ENCODE assay signal across 12 cellular contexts in genomic region chr16:85515319-85515745, GRCh38.
DNase-seq lines count a peak whose midpoint lies in the region; TF ChIP-seq lines count a peak whose summit lies in the region.
"Had no signal": no experiment of that assay in that cellular context is flagged by ENCODE, and none has a peak within 500 bp of the region (broad histone marks: within the 10 kb centered on the region; RNA-seq: fewer than 3 reads in every experiment).

No MANE protein-coding gene starts in this region.

- H4K20me1 ChIP-seq in Karpas-422 (ENCODE audit: insufficient read depth, low read depth, low read length): no peaks in the 10 kb centered on the region

- no peak overlapping the region for H3K4me2 ChIP-seq in mesendoderm (ENCODE audit: low read length)
- H3K4me2 ChIP-seq in Karpas-422 (ENCODE audit: low read depth, low read length, poor library complexity, severe bottlenecking): no peak overlapping the region

- no peak overlapping the region for H3K4ac ChIP-seq in mesendoderm (ENCODE audit: low read depth, low read length)

- H3K27me3 ChIP-seq in HUES48 (ENCODE audit: control insufficient read depth, insufficient read depth, low read length): no peaks in the 10 kb centered on the region
- H3K27me3 ChIP-seq in mesendoderm (ENCODE audit: insufficient read depth, low read length, poor library complexity): no peaks in the 10 kb centered on the region
- no peaks in the 10 kb centered on the region for H3K27me3 ChIP-seq in transverse colon
- H3K27me3 ChIP-seq in Karpas-422 (ENCODE audit: low read length): no peaks in the 10 kb centered on the region
- H3K27me3 ChIP-seq: adrenal gland had no signal

- peak overlapping the region; percentile 31 for H3K56ac ChIP-seq in mesendoderm (ENCODE audit: low read length)

- H3K27me3 Mint-ChIP-seq in MCF 10A (ENCODE audit: insufficient read depth, unreplicated experiment): no peaks in the 10 kb centered on the region

- H3K27ac Mint-ChIP-seq in MCF 10A (ENCODE audit: low read depth, unreplicated experiment): peak overlapping the region; percentile 86

- H4K8ac ChIP-seq in mesendoderm (ENCODE audit: low read depth, low read length): no peak overlapping the region

- H2AK5ac ChIP-seq in mesendoderm (ENCODE audit: low read length): no peak overlapping the region

- no peak overlapping the region for H3K23ac ChIP-seq in mesendoderm (ENCODE audit: low read length)

- H3K4me1 ChIP-seq in HUES48 (ENCODE audit: control insufficient read depth, insufficient read depth, low read length) (peaks cover 16% of the 10 kb centered on the region), mesendoderm (ENCODE audit: control insufficient read depth, low read depth, low read length) (peaks cover 1% of the 10 kb centered on the region), transverse colon (peaks cover 24 to 27% (median 25%) of the 10 kb centered on the region in 4 donors), Karpas-422 (ENCODE audit: low read length) (no peaks in the 10 kb centered on the region)

- H3K27ac ChIP-seq in HUES48 (ENCODE audit: low read depth, low read length) (peak overlapping the region; percentile 45), mesendoderm (ENCODE audit: low read depth, low read length) (no peak overlapping the region), transverse colon (peak overlapping the region; percentile 51 to 61 (median 56)), Karpas-422 (ENCODE audit: low read length) (no peak overlapping the region)

- in situ Hi-C loops in transverse colon (cut with MboI; ENCODE audit: low pct_ligation_motif_present in 1 of 4, low pct_unique_long_range_greater_than_20kb in 1 of 4, low sequenced_read_pairs in 3 of 4): no loop called here

- no peak overlapping the region for H2BK5ac ChIP-seq in mesendoderm (ENCODE audit: low read length)

- TF ChIP-seq CTCF in MCF 10A (IDR thresholded peaks at IDR 0.05; ENCODE audit: unreplicated experiment): no peak
- TF ChIP-seq CTCF in transverse colon (IDR thresholded peaks at IDR 0.05): no peak

- H3K4me3 ChIP-seq in HUES48 (ENCODE audit: low read depth, low read length) (no peak overlapping the region), mesendoderm (ENCODE audit: low read length) (no peak overlapping the region), transverse colon (no peak overlapping the region), Karpas-422 (ENCODE audit: low read length) (no peak overlapping the region)
- H3K4me3 ChIP-seq: adrenal gland had no signal

- no peaks in the 10 kb centered on the region for H3K36me3 ChIP-seq in HUES48 (ENCODE audit: control insufficient read depth, insufficient read depth, low read length)
- H3K36me3 ChIP-seq in mesendoderm (ENCODE audit: control insufficient read depth, insufficient read depth, low read length): no peaks in the 10 kb centered on the region
- no peaks in the 10 kb centered on the region for H3K36me3 ChIP-seq in transverse colon
- no peaks in the 10 kb centered on the region for H3K36me3 ChIP-seq in Karpas-422 (ENCODE audit: insufficient read depth, low read length)
- H3K36me3 ChIP-seq: adrenal gland had no signal

- H2AFZ ChIP-seq in Karpas-422 (ENCODE audit: low read length): no peak overlapping the region

- no peak overlapping the region for H3K9ac ChIP-seq in HUES48 (ENCODE audit: low read depth, low read length)
- no peak overlapping the region for H3K9ac ChIP-seq in mesendoderm (ENCODE audit: low read length)
- no peak overlapping the region for H3K9ac ChIP-seq in Karpas-422 (ENCODE audit: low read length)

- H3K79me2 ChIP-seq in mesendoderm (ENCODE audit: control insufficient read depth, insufficient read depth, low read length): no peaks in the 10 kb centered on the region
- H3K79me2 ChIP-seq in Karpas-422 (ENCODE audit: low read length): no peaks in the 10 kb centered on the region

- no peak for DNase-seq in MCF 10A (ENCODE audit: unreplicated experiment)
- no peak for DNase-seq in mesendoderm
- no peak for DNase-seq in transverse colon
- no peak for DNase-seq in Karpas-422
- DNase-seq in posterior vena cava (ENCODE audit: low spot score): no peak
- no peak for DNase-seq in erythroblast (lab: John Stamatoyannopoulos, UW)
- DNase-seq: DND-41; naive thymus-derived CD8-positive, alpha-beta T cell; stimulated activated CD8-positive, alpha-beta memory T cell treated with anti-CD3 and anti-CD28 coated beads, Interleukin-4, amount 100 ng/mL, for 48 hours had no signal

- no peak for TF ChIP-seq EP300 in transverse colon (IDR thresholded peaks at IDR 0.05; ENCODE audit: low read depth)

- CTCF ChIA-PET in MCF 10A (lab: Yijun Ruan, JAX): interaction anchor here (0.5 to 1.3 kb wide), 7 partner anchors 9 to 284 kb away, joined by 3 to 4 read pairs (median 4); no protein-coding TSS in a partner anchor

- POLR2A ChIA-PET in MCF 10A (lab: Yijun Ruan, JAX): interaction anchor here (0.6 to 3.8 kb wide), 11 partner anchors 9 to 155 kb away, joined by 3 to 31 read pairs (median 6); partner anchors contain the start of gene GSE1

- intact Hi-C loops in MCF 10A (cut with micrococcal nuclease): loop anchor here (2.0 kb wide), 2 partner anchors 39 to 95 kb away; no protein-coding TSS in a partner anchor
- intact Hi-C loops in transverse colon (cut with DNase I; ENCODE audit: low total_unique reads): no loop called here
- intact Hi-C loops in posterior vena cava (cut with DNase I): no loop called here

- WGBS in mesendoderm (ENCODE audit: extremely low coverage, insufficient coverage, low lambda C conversion rate): no CpG with 5 or more reads among the region's 13 CpGs
- WGBS in transverse colon (ENCODE audit: low coverage in 1 of 2), 2 donors: 43 to 60% methylated on average over 1 to 13 of the region's 13 CpGs

- peaks cover 9% of the 10 kb centered on the region for H3K9me3 Mint-ChIP-seq in MCF 10A (ENCODE audit: unreplicated experiment)

- H4K5ac ChIP-seq in mesendoderm (ENCODE audit: low read length): no peak overlapping the region

- H2BK120ac ChIP-seq in mesendoderm (ENCODE audit: low read depth, low read length): no peak overlapping the region

- TF ChIP-seq POLR2A in transverse colon (IDR thresholded peaks at IDR 0.05) (no peak), erythroblast (IDR thresholded peaks at IDR 0.05; ENCODE audit: low read length) (no peak)

- no peaks in the 10 kb centered on the region for H3K9me2 ChIP-seq in Karpas-422 (replicated peaks; ENCODE audit: insufficient read depth, low read length)

- H3K4me3 Mint-ChIP-seq in MCF 10A (ENCODE audit: unreplicated experiment): peak overlapping the region; percentile 4
- H3K4me3 Mint-ChIP-seq: naive thymus-derived CD8-positive, alpha-beta T cell; WTC11 had no signal

- H3K18ac ChIP-seq in mesendoderm (ENCODE audit: low read length): peak overlapping the region; percentile 2

- no peaks in the 10 kb centered on the region for H3K79me1 ChIP-seq in mesendoderm (ENCODE audit: low read length)

- peaks cover 5% of the 10 kb centered on the region for H3K36me3 Mint-ChIP-seq in MCF 10A (ENCODE audit: insufficient read depth, unreplicated experiment)
- H3K36me3 Mint-ChIP-seq: naive thymus-derived CD8-positive, alpha-beta T cell had no signal

- peaks cover 17% of the 10 kb centered on the region for H3K4me1 Mint-ChIP-seq in MCF 10A (ENCODE audit: insufficient read depth, unreplicated experiment)

- H3K9me3 ChIP-seq in HUES48 (ENCODE audit: control insufficient read depth, insufficient read depth, low read length) (no peaks in the 10 kb centered on the region), transverse colon (no peaks in the 10 kb centered on the region), Karpas-422 (ENCODE audit: low read length) (no peaks in the 10 kb centered on the region)
- H3K9me3 ChIP-seq: adrenal gland had no signal

- no TSS peak for BruUV-seq in MCF 10A (replicated peaks; lab: Mats Ljungman, UMichigan)

- H2BK15ac ChIP-seq in mesendoderm (replicated peaks; ENCODE audit: low read depth): no peak overlapping the region

Comparison
In these comparisons a context has a peak if more than half of its experiments do, and no peak if none do; other contexts are left out.
1. H3K27ac ChIP-seq: peak in HUES48 (single experiment) and transverse colon (4 of 4); none in mesendoderm (single experiment) and Karpas-422 (single experiment).